1 cellular context compared by ENCODE assay signal in the genomic region with DNA sequence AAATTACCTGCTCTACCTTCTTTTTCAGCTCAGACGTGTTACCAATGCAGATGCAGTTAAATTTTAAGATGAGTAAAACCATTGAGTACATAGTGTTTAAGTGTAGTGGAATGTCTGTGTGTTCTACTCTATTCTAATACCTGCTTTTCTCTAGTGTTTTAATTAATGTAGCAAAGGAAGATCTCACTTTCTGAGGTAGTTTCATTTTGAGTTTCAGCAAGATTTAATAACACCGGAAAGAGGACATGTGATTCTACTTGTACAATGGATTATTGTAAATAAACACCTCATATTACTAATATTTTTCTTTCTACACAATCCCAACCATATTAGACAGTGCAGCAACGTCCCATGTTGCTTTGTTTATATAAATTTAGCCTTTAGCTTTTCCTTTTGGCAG.
TF ChIP-seq lines count a peak whose summit lies in the region.

No MANE protein-coding gene starts in this region.

TF ChIP-seq in HCT116, 20 proteins besides CTCF, POLR2A, EP300 and RAD21:
- TF ChIP-seq SIN3A (IDR thresholded peaks at IDR 0.05; ENCODE audit: low read depth) (no peak), JUND (IDR thresholded peaks at IDR 0.05) (no peak)
